1 cellular context compared by ENCODE assay signal in genomic region chr15:66400351-66400774, GRCh38.
TF ChIP-seq lines count a peak whose summit lies in the region.

No MANE protein-coding gene starts in this region.

TF ChIP-seq in endothelial cell of umbilical vein, 7 proteins besides CTCF, POLR2A, EP300 and RAD21:
- TF ChIP-seq GATA2 (IDR thresholded peaks at IDR 0.05; ENCODE audit: insufficient read depth, insufficient read length, low read depth, low read length): no peak
- TF ChIP-seq JUN (IDR thresholded peaks at IDR 0.05; ENCODE audit: borderline replicate concordance, insufficient read depth, insufficient read length, low read depth): no peak
